1 cellular context compared by ENCODE assay signal in the genomic region with DNA sequence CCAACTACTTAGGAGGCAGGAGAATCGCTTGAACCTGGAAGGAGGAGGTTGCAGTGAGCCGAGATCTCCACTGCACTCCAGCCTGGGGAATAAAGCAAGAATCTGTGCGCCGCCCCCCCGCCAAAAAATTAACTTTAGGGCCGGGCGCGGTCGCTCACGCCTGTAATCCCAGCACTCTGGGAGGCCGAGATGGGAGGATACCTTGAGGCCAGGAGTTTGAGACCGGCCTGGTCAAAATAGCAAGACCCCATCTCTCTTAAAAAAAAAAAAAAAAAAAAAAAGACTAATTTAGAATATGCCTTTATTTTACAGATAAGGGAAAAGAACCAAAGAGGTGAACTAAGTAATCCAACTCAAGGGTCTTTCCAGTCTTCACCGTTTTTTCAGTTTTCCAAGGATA.
TF ChIP-seq lines count a peak whose summit lies in the region.

No MANE protein-coding gene starts in this region.

TF ChIP-seq in SK-N-SH treated with all-trans-retinoic acid at 6 μM for 48 hours, 23 proteins besides CTCF, POLR2A, EP300 and RAD21 (continued from another document):
- TF ChIP-seq, protein P1, sequence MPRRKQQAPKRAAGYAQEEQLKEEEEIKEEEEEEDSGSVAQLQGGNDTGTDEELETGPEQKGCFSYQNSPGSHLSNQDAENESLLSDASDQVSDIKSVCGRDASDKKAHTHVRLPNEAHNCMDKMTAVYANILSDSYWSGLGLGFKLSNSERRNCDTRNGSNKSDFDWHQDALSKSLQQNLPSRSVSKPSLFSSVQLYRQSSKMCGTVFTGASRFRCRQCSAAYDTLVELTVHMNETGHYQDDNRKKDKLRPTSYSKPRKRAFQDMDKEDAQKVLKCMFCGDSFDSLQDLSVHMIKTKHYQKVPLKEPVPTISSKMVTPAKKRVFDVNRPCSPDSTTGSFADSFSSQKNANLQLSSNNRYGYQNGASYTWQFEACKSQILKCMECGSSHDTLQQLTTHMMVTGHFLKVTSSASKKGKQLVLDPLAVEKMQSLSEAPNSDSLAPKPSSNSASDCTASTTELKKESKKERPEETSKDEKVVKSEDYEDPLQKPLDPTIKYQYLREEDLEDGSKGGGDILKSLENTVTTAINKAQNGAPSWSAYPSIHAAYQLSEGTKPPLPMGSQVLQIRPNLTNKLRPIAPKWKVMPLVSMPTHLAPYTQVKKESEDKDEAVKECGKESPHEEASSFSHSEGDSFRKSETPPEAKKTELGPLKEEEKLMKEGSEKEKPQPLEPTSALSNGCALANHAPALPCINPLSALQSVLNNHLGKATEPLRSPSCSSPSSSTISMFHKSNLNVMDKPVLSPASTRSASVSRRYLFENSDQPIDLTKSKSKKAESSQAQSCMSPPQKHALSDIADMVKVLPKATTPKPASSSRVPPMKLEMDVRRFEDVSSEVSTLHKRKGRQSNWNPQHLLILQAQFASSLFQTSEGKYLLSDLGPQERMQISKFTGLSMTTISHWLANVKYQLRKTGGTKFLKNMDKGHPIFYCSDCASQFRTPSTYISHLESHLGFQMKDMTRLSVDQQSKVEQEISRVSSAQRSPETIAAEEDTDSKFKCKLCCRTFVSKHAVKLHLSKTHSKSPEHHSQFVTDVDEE (CRISPR knock-in tag; IDR thresholded peaks at IDR 0.05) = no peak
- TF ChIP-seq TOX (CRISPR knock-in tag; IDR thresholded peaks at IDR 0.05; ENCODE audit: borderline replicate concordance) (no peak), ZNF565 (CRISPR knock-in tag; conservative IDR thresholded peaks at IDR 0.05; ENCODE audit: low read depth) (no peak), ZNF8 (CRISPR knock-in tag; IDR thresholded peaks at IDR 0.05) (no peak), ZNF70 (CRISPR knock-in tag; IDR thresholded peaks at IDR 0.05) (no peak), ARNTL (CRISPR knock-in tag; IDR thresholded peaks at IDR 0.05; ENCODE audit: borderline replicate concordance, low read depth) (no peak), GLIS3 (CRISPR knock-in tag; IDR thresholded peaks at IDR 0.05) (no peak), ZC3H10 (CRISPR knock-in tag; IDR thresholded peaks at IDR 0.05) (no peak), ISL1 (CRISPR knock-in tag; IDR thresholded peaks at IDR 0.05) (no peak), BACH2 (CRISPR knock-in tag; IDR thresholded peaks at IDR 0.05; ENCODE audit: borderline replicate concordance) (no peak), CSDC2 (CRISPR knock-in tag; IDR thresholded peaks at IDR 0.05) (no peak), SNAI2 (CRISPR knock-in tag; IDR thresholded peaks at IDR 0.05) (no peak)
- TF ChIP-seq, protein P2, sequence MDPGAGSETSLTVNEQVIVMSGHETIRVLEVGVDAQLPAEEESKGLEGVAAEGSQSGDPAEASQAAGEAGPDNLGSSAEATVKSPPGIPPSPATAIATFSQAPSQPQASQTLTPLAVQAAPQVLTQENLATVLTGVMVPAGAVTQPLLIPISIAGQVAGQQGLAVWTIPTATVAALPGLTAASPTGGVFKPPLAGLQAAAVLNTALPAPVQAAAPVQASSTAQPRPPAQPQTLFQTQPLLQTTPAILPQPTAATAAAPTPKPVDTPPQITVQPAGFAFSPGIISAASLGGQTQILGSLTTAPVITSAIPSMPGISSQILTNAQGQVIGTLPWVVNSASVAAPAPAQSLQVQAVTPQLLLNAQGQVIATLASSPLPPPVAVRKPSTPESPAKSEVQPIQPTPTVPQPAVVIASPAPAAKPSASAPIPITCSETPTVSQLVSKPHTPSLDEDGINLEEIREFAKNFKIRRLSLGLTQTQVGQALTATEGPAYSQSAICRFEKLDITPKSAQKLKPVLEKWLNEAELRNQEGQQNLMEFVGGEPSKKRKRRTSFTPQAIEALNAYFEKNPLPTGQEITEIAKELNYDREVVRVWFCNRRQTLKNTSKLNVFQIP (CRISPR knock-in tag; IDR thresholded peaks at IDR 0.05; ENCODE audit: borderline replicate concordance, low read depth) = no peak
- TF ChIP-seq, protein P3, sequence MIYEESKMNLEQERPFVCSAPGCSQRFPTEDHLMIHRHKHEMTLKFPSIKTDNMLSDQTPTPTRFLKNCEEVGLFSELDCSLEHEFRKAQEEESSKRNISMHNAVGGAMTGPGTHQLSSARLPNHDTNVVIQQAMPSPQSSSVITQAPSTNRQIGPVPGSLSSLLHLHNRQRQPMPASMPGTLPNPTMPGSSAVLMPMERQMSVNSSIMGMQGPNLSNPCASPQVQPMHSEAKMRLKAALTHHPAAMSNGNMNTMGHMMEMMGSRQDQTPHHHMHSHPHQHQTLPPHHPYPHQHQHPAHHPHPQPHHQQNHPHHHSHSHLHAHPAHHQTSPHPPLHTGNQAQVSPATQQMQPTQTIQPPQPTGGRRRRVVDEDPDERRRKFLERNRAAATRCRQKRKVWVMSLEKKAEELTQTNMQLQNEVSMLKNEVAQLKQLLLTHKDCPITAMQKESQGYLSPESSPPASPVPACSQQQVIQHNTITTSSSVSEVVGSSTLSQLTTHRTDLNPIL (CRISPR knock-in tag; IDR thresholded peaks at IDR 0.05; ENCODE audit: low read depth) = no peak
